24 cellular contexts compared by ENCODE assay signal in genomic region chr1:226895644-226896043, GRCh38. TPM values are rescaled to one million over a fixed set of nuclear protein-coding genes. Genes with fewer than 3 reads are reported as not detected.
A peak's percentile ranks its signal among the peaks of the same experiment; 100 is the strongest.
DNase-seq lines count a peak whose midpoint lies in the region; ATAC-seq and TF ChIP-seq lines count a peak whose summit lies in the region.
"Had no signal": no experiment of that assay in that cellular context is flagged by ENCODE, and none has a peak within 500 bp of the region (broad histone marks: within the 10 kb centered on the region; RNA-seq: fewer than 3 reads in every experiment).

No MANE protein-coding gene starts in this region.

- H3K36me3 Mint-ChIP-seq in activated naive CD4-positive, alpha-beta T cell treated with anti-CD3 and anti-CD28 coated beads, Interleukin-2, amount 50 U/mL, for 72 hours, result no peaks in the 10 kb centered on the region
- no peaks in the 10 kb centered on the region for H3K36me3 Mint-ChIP-seq in activated naive CD4-positive, alpha-beta T cell treated with anti-CD3 and anti-CD28 coated beads, Interleukin-2, amount 10 ng/mL, durations not matched to agents 7 days and 5 days
- no peaks in the 10 kb centered on the region for H3K36me3 Mint-ChIP-seq in activated CD8-positive, alpha-beta T cell treated with anti-CD3 and anti-CD28 coated beads for 36 hours (ENCODE audit: low read depth)

- dilution Hi-C loops in mammary epithelial cell (cut with HindIII; ENCODE audit: low sequenced_read_pairs), result no loop called here

- H3K9me3 Mint-ChIP-seq in activated naive CD4-positive, alpha-beta T cell treated with anti-CD3 and anti-CD28 coated beads, Interleukin-2, amount 50 U/mL, for 72 hours, result no peaks in the 10 kb centered on the region
- no peaks in the 10 kb centered on the region for H3K9me3 Mint-ChIP-seq in activated naive CD4-positive, alpha-beta T cell treated with anti-CD3 and anti-CD28 coated beads, Interleukin-2, amount 10 ng/mL, durations not matched to agents 7 days and 5 days
- no peaks in the 10 kb centered on the region for H3K9me3 Mint-ChIP-seq in activated CD8-positive, alpha-beta T cell treated with anti-CD3 and anti-CD28 coated beads for 36 hours
- H3K9me3 Mint-ChIP-seq: CD14-positive monocyte; CD4-positive, alpha-beta T cell; CD8-positive, alpha-beta memory T cell had no signal

- no peak for ATAC-seq in activated naive CD4-positive, alpha-beta T cell treated with anti-CD3 and anti-CD28 coated beads, Interleukin-2, amount 50 U/mL, for 72 hours
- no peak for ATAC-seq in activated CD8-positive, alpha-beta T cell treated with anti-CD3 and anti-CD28 coated beads for 36 hours
- ATAC-seq: A549, GM12878 had no signal

- no peaks in the 10 kb centered on the region for H3K4me1 Mint-ChIP-seq in activated naive CD4-positive, alpha-beta T cell treated with anti-CD3 and anti-CD28 coated beads, Interleukin-2, amount 10 ng/mL, durations not matched to agents 7 days and 5 days
- H3K4me1 Mint-ChIP-seq in activated CD8-positive, alpha-beta T cell treated with anti-CD3 and anti-CD28 coated beads for 36 hours (ENCODE audit: low read depth), result no peaks in the 10 kb centered on the region
- H3K4me1 Mint-ChIP-seq: CD8-positive, alpha-beta memory T cell had no signal

- DNase-seq in activated naive CD4-positive, alpha-beta T cell treated with anti-CD3 and anti-CD28 coated beads, Interleukin-2, amount 50 U/mL, for 72 hours (ENCODE audit: low spot score in 2 of 2), result no peak
- DNase-seq in activated naive CD4-positive, alpha-beta T cell treated with anti-CD3 and anti-CD28 coated beads, Interleukin-2, amount 10 ng/mL, durations not matched to agents 7 days and 5 days, result no peak
- DNase-seq in epithelial cell of esophagus (ENCODE audit: low read depth), result peak; percentile 57
- DNase-seq in esophagus squamous epithelium (lab: John Stamatoyannopoulos, UW), result no peak
- DNase-seq in activated CD8-positive, alpha-beta T cell treated with anti-CD3 and anti-CD28 coated beads for 36 hours, result no peak
- DNase-seq in mammary epithelial cell, result no peak
- no peak for DNase-seq in SKM-1 (lab: John Stamatoyannopoulos, UW; ENCODE audit: unreplicated experiment)
- DNase-seq: 8988T; ACHN; AML-193; BE2C; CD4-positive, alpha-beta T cell; CD8-positive, alpha-beta memory T cell; DMS 273 treated with DMSO at 0.1 percent for 48 hours; DMS79; EL; GDM1; GM23248; H7; HCEC 1CT had no signal

- H3K4me3 Mint-ChIP-seq in activated naive CD4-positive, alpha-beta T cell treated with anti-CD3 and anti-CD28 coated beads, Interleukin-2, amount 10 ng/mL, durations not matched to agents 7 days and 5 days, result no peak overlapping the region
- H3K4me3 Mint-ChIP-seq in activated CD8-positive, alpha-beta T cell treated with anti-CD3 and anti-CD28 coated beads for 36 hours, result no peak overlapping the region
- H3K4me3 Mint-ChIP-seq: CD14-positive monocyte; CD4-positive, alpha-beta T cell; CD8-positive, alpha-beta memory T cell had no signal

- no peaks in the 10 kb centered on the region for H3K79me2 ChIP-seq in mammary epithelial cell (ENCODE audit: insufficient read depth, low read length)

- H3K9me3 ChIP-seq in esophagus squamous epithelium (no peaks in the 10 kb centered on the region), mammary epithelial cell (replicated peaks; ENCODE audit: insufficient read depth, low read length) (no peaks in the 10 kb centered on the region)
- H3K9me3 ChIP-seq: A549; BE2C; BLaER1 treated with 17β-estradiol and CSF1 and Interleukin-3, amounts not matched to agents 10 nM and 100 nM had no signal

- H3K4me1 ChIP-seq in esophagus squamous epithelium, result peaks cover 0 to 28% (median 0%) of the 10 kb centered on the region in 3 donors
- no peaks in the 10 kb centered on the region for H3K4me1 ChIP-seq in mammary epithelial cell (ENCODE audit: insufficient read depth, low read length)
- H3K4me1 ChIP-seq: A549, BE2C had no signal

- no peak overlapping the region for H3K9ac ChIP-seq in mammary epithelial cell (ENCODE audit: insufficient read depth, low read length)
- H3K9ac ChIP-seq: BLaER1 treated with 17β-estradiol and CSF1 and Interleukin-3, amounts not matched to agents 10 nM and 100 nM; GM23248 had no signal

- H3K27me3 ChIP-seq in esophagus squamous epithelium, result no peaks in the 10 kb centered on the region
- no peaks in the 10 kb centered on the region for H3K27me3 ChIP-seq in mammary epithelial cell (ENCODE audit: insufficient read depth, low read length)
- H3K27me3 ChIP-seq: BE2C; BLaER1 treated with 17β-estradiol and CSF1 and Interleukin-3, amounts not matched to agents 10 nM and 100 nM had no signal

- TF ChIP-seq CTCF in epithelial cell of esophagus (IDR thresholded peaks at IDR 0.05; ENCODE audit: insufficient read depth, low read depth, low read length, missing control alignments), result no peak
- no peak for TF ChIP-seq CTCF in esophagus squamous epithelium (IDR thresholded peaks at IDR 0.05)
- no peak for TF ChIP-seq CTCF in activated CD8-positive, alpha-beta T cell treated with anti-CD3 and anti-CD28 coated beads for 36 hours (IDR thresholded peaks at IDR 0.05)
- no peak for TF ChIP-seq CTCF in mammary epithelial cell (conservative IDR thresholded peaks at IDR 0.05 in 1 of 2, IDR thresholded peaks at IDR 0.05 in 1 of 2; ENCODE audit: extremely low read depth in 1 of 2, insufficient read depth in 1 of 2, low read depth in 1 of 2, low read length in 2 of 2)

- BruUV-seq in mammary epithelial cell (replicated peaks; lab: Mats Ljungman, UMichigan), result no TSS peak

- H2AFZ ChIP-seq in mammary epithelial cell (ENCODE audit: low read depth, low read length), result no peak overlapping the region
- H2AFZ ChIP-seq: GM23248 had no signal

- 57 to 60% methylated on average over 7 to 11 of the region's 11 CpGs for WGBS in esophagus squamous epithelium, 2 donors
- WGBS in mammary epithelial cell (ENCODE audit: low coverage, missing lambda C conversion rate), result 86% methylated on average over 11 of the region's 11 CpGs

- H4K20me1 ChIP-seq in mammary epithelial cell (ENCODE audit: insufficient read depth, low read length), result no peaks in the 10 kb centered on the region
- H4K20me1 ChIP-seq: BLaER1 treated with 17β-estradiol and CSF1 and Interleukin-3, amounts not matched to agents 10 nM and 100 nM had no signal

- in situ Hi-C loops in mammary epithelial cell (cut with MboI; ENCODE audit: low sequenced_read_pairs in 2 of 2), result no loop called here

- H3K27ac Mint-ChIP-seq in activated naive CD4-positive, alpha-beta T cell treated with anti-CD3 and anti-CD28 coated beads, Interleukin-2, amount 50 U/mL, for 72 hours, result peak overlapping the region; percentile 14 to 23
- no peak overlapping the region for H3K27ac Mint-ChIP-seq in activated naive CD4-positive, alpha-beta T cell treated with anti-CD3 and anti-CD28 coated beads, Interleukin-2, amount 10 ng/mL, durations not matched to agents 7 days and 5 days
- no peak overlapping the region for H3K27ac Mint-ChIP-seq in activated CD8-positive, alpha-beta T cell treated with anti-CD3 and anti-CD28 coated beads for 36 hours
- H3K27ac Mint-ChIP-seq: CD4-positive, alpha-beta T cell; CD8-positive, alpha-beta memory T cell had no signal

- CTCF ChIA-PET in activated naive CD4-positive, alpha-beta T cell treated with anti-CD3 and anti-CD28 coated beads, Interleukin-2, amount 10 ng/mL, durations not matched to agents 7 days and 5 days (lab: Charles Lee), result no interaction called here
- CTCF ChIA-PET in activated CD8-positive, alpha-beta T cell treated with anti-CD3 and anti-CD28 coated beads for 36 hours (lab: Charles Lee), result no interaction called here
- CTCF ChIA-PET in mammary epithelial cell (lab: Charles Lee; ENCODE audit: low non-redundant PET), result interaction anchor here (0.5 kb wide), 1 partner anchor 488 kb away, joined by 3 read pairs; the partner anchor contains the start of gene PARP1

- POLR2A ChIA-PET in activated CD8-positive, alpha-beta T cell treated with anti-CD3 and anti-CD28 coated beads for 36 hours (lab: Charles Lee), result interaction anchor here (0.6 kb wide), 1 partner anchor 13 kb away, joined by 3 read pairs; no protein-coding TSS in a partner anchor

- no peak for TF ChIP-seq POLR2A in esophagus squamous epithelium (IDR thresholded peaks at IDR 0.05)

- no peak overlapping the region for H3K4me2 ChIP-seq in mammary epithelial cell (ENCODE audit: insufficient read depth, low read depth, low read length)
- H3K4me2 ChIP-seq: A549; BLaER1 treated with 17β-estradiol and CSF1 and Interleukin-3, amounts not matched to agents 10 nM and 100 nM had no signal

- H3K4me3 ChIP-seq in epithelial cell of esophagus (ENCODE audit: low read length) (no peak overlapping the region), esophagus squamous epithelium (no peak overlapping the region), mammary epithelial cell (replicated peaks in 1 of 3; ENCODE audit: insufficient read depth in 1 of 3, low read depth in 2 of 3, low read length in 3 of 3) (no peak overlapping the region)
- H3K4me3 ChIP-seq: A549; BLaER1 treated with 17β-estradiol and CSF1 and Interleukin-3, amounts not matched to agents 10 nM and 100 nM; GM12878; GM23248 had no signal

- H3K27ac ChIP-seq in esophagus squamous epithelium, result peak overlapping the region in 3 of 4 donors; percentile 47 to 74 (median 56)
- no peak overlapping the region for H3K27ac ChIP-seq in mammary epithelial cell (ENCODE audit: insufficient read depth, low read depth, low read length)
- H3K27ac ChIP-seq: A549; BLaER1 treated with 17β-estradiol and CSF1 and Interleukin-3, amounts not matched to agents 10 nM and 100 nM; GM23248 had no signal

- H3K36me3 ChIP-seq in esophagus squamous epithelium (peaks cover 0 to 84% (median 4%) of the 10 kb centered on the region in 3 donors), mammary epithelial cell (ENCODE audit: insufficient read depth, low read length) (no peaks in the 10 kb centered on the region)
- H3K36me3 ChIP-seq: BE2C had no signal

- no peaks in the 10 kb centered on the region for H3K27me3 Mint-ChIP-seq in activated naive CD4-positive, alpha-beta T cell treated with anti-CD3 and anti-CD28 coated beads, Interleukin-2, amount 10 ng/mL, durations not matched to agents 7 days and 5 days
- H3K27me3 Mint-ChIP-seq in activated CD8-positive, alpha-beta T cell treated with anti-CD3 and anti-CD28 coated beads for 36 hours, result no peaks in the 10 kb centered on the region
- H3K27me3 Mint-ChIP-seq: CD4-positive, alpha-beta T cell; CD8-positive, alpha-beta memory T cell had no signal

- intact Hi-C loops in esophagus squamous epithelium (cut with DNase I), result no loop called here
- intact Hi-C loops in activated CD8-positive, alpha-beta T cell treated with anti-CD3 and anti-CD28 coated beads for 36 hours (cut with micrococcal nuclease), result no loop called here
- intact Hi-C loops in mammary epithelial cell (cut with micrococcal nuclease), result no loop called here

RNA-seq across cellular contexts. Expression of gene PSEN2, which starts 25.2 kb away (rescaled TPM):
- total RNA-seq in activated naive CD4-positive, alpha-beta T cell treated with anti-CD3 and anti-CD28 coated beads, Interleukin-2, amount 50 U/mL, for 72 hours, result 1 to 10 TPM; 3.3 to 3.6 TPM
- total RNA-seq in esophagus squamous epithelium (10 to 100 TPM in 3 of 4 donors, 1 to 10 TPM in 1; 8.3 to 23.5 (median 17.8) TPM), mammary epithelial cell (10 to 100 TPM; 15.7 to 31.2 TPM)
- total RNA-seq in activated CD8-positive, alpha-beta T cell treated with anti-CD3 and anti-CD28 coated beads for 36 hours, result 1 to 10 TPM; 2.5 to 6.2 TPM
- polyA plus RNA-seq in mammary epithelial cell, result 23.2 TPM
- 48.2 TPM for polyA minus RNA-seq in mammary epithelial cell

RNA-seq across cellular contexts. Expression of gene COQ8A, which starts 44.5 kb away (rescaled TPM):
- total RNA-seq in activated naive CD4-positive, alpha-beta T cell treated with anti-CD3 and anti-CD28 coated beads, Interleukin-2, amount 50 U/mL, for 72 hours, result 10 to 100 TPM; 20.5 to 28.1 TPM
- total RNA-seq in esophagus squamous epithelium, result 10 to 100 TPM in 3 of 4 donors, 1 to 10 TPM in 1; 9.3 to 37.8 (median 16.9) TPM
- 10 to 100 TPM; 25.3 to 27.2 TPM for total RNA-seq in activated CD8-positive, alpha-beta T cell treated with anti-CD3 and anti-CD28 coated beads for 36 hours
- total RNA-seq in mammary epithelial cell, result 1 to 10 TPM; 5.5 to 7.1 TPM
- 8.7 TPM for polyA plus RNA-seq in mammary epithelial cell
- 11.7 TPM for polyA minus RNA-seq in mammary epithelial cell

Comparison
In these comparisons a context has a peak if more than half of its experiments do, and no peak if none do; other contexts are left out.
1. H3K27ac Mint-ChIP-seq: peak in activated naive CD4-positive, alpha-beta T cell treated with anti-CD3 and anti-CD28 coated beads, Interleukin-2, amount 50 U/mL, for 72 hours (2 of 2); none in activated naive CD4-positive, alpha-beta T cell treated with anti-CD3 and anti-CD28 coated beads, Interleukin-2, amount 10 ng/mL, durations not matched to agents 7 days and 5 days (single experiment) and activated CD8-positive, alpha-beta T cell treated with anti-CD3 and anti-CD28 coated beads for 36 hours (single experiment).